In genomic region chrX:65073233-65073632, GRCh38 we compare ENCODE assay signal across 39 cellular contexts. TPM values are rescaled to one million over a fixed set of nuclear protein-coding genes. Genes with fewer than 3 reads are reported as not detected.
"Had no signal": no experiment of that assay in that cellular context is flagged by ENCODE, and none has a peak within 500 bp of the region (broad histone marks: within the 10 kb centered on the region; RNA-seq: fewer than 3 reads in every experiment).

No MANE protein-coding gene starts in this region.

- H3K27ac Mint-ChIP-seq: activated naive CD4-positive, alpha-beta T cell treated with anti-CD3 and anti-CD28 coated beads for 36 hours; activated naive CD4-positive, alpha-beta T cell treated with anti-CD3 and anti-CD28 coated beads, Interleukin-2, amount 10 ng/mL, durations not matched to agents 7 days and 5 days; activated naive CD4-positive, alpha-beta T cell treated with anti-CD3 and anti-CD28 coated beads, Interleukin-2, amount 50 U/mL, for 24 hours; activated naive CD4-positive, alpha-beta T cell treated with anti-CD3 and anti-CD28 coated beads, Interleukin-2, amount 50 U/mL, for 72 hours; activated naive CD8-positive, alpha-beta T cell; activated naive CD8-positive, alpha-beta T cell treated with anti-CD3 and anti-CD28 coated beads for 36 hours; activated naive CD8-positive, alpha-beta T cell treated with anti-CD3 and anti-CD28 coated beads, Interleukin-2, amount 10 ng/mL, durations not matched to agents 7 days and 5 days; activated naive CD8-positive, alpha-beta T cell treated with anti-CD3 and anti-CD28 coated beads, Interleukin-2, amount 50 U/mL, for 24 hours; activated T-cell treated with anti-CD3 and anti-CD28 coated beads, Interleukin-2, amount 50 U/mL, for 24 hours; activated T-cell treated with anti-CD3 and anti-CD28 coated beads, Interleukin-2, amount 50 U/mL, for 72 hours; activated T-helper 1 cell treated with anti-CD3 and anti-CD28 coated beads, Interleukin-12 subunit alpha, Interleukin-12 subunit beta, Interleukin-2, Interleukin-4 antibody, amounts not matched to agents 30 ng/mL and 10 ng/mL and 1 ng/mL, durations not matched to agents 14 hours and 24 hours and 36 hours; activated T-helper 17 cell treated with anti-CD3 and anti-CD28 coated beads, Interleukin-2, amount 50 U/mL, for 72 hours; activated T-helper 2 cell treated with anti-CD3 and anti-CD28 coated beads, Interferon-gamma antibody, Interleukin-2, Interleukin-4, amounts not matched to agents 10 μg/mL and 5 μg/mL and 100 μg/mL, durations not matched to agents 14 hours and 24 hours and 36 hours; brain had no signal

- H3K36me3 ChIP-seq: adrenal gland, brain microvascular endothelial cell, breast epithelium, cardiac muscle cell had no signal

- H3K27me3 ChIP-seq: adrenal gland, ascending aorta, body of pancreas, brain microvascular endothelial cell, cardiac muscle cell had no signal

- H3K4me3 Mint-ChIP-seq: activated naive CD4-positive, alpha-beta T cell treated with anti-CD3 and anti-CD28 coated beads for 36 hours; activated naive CD4-positive, alpha-beta T cell treated with anti-CD3 and anti-CD28 coated beads, Interleukin-2, amount 10 ng/mL, durations not matched to agents 7 days and 5 days; activated naive CD4-positive, alpha-beta T cell treated with anti-CD3 and anti-CD28 coated beads, Interleukin-2, amount 50 U/mL, for 24 hours; activated naive CD8-positive, alpha-beta T cell; activated naive CD8-positive, alpha-beta T cell treated with anti-CD3 and anti-CD28 coated beads for 36 hours; activated naive CD8-positive, alpha-beta T cell treated with anti-CD3 and anti-CD28 coated beads, Interleukin-2, amount 10 ng/mL, durations not matched to agents 7 days and 5 days; activated naive CD8-positive, alpha-beta T cell treated with anti-CD3 and anti-CD28 coated beads, Interleukin-2, amount 50 U/mL, for 24 hours; activated T-cell treated with anti-CD3 and anti-CD28 coated beads, Interleukin-2, amount 50 U/mL, for 24 hours; activated T-cell treated with anti-CD3 and anti-CD28 coated beads, Interleukin-2, amount 50 U/mL, for 4 hours; activated T-cell treated with anti-CD3 and anti-CD28 coated beads, Interleukin-2, amount 50 U/mL, for 72 hours; activated T-helper 1 cell treated with anti-CD3 and anti-CD28 coated beads, Interleukin-12 subunit alpha, Interleukin-12 subunit beta, Interleukin-2, Interleukin-4 antibody, amounts not matched to agents 30 ng/mL and 10 ng/mL and 1 ng/mL, durations not matched to agents 14 hours and 24 hours and 36 hours; activated T-helper 17 cell treated with anti-CD3 and anti-CD28 coated beads, Interleukin-2, amount 50 U/mL, for 72 hours; brain; central memory CD8-positive, alpha-beta T cell had no signal

- H3K4me1 ChIP-seq: adrenal gland, ascending aorta, body of pancreas, breast epithelium had no signal

- ATAC-seq: activated naive CD4-positive, alpha-beta T cell treated with anti-CD3 and anti-CD28 coated beads, Interleukin-2, amount 50 U/mL, for 72 hours; activated naive CD8-positive, alpha-beta T cell treated with anti-CD3 and anti-CD28 coated beads, Interleukin-2, amount 50 U/mL, for 24 hours; activated T-cell treated with anti-CD3 and anti-CD28 coated beads, Interleukin-2, amount 50 U/mL, for 4 hours; activated T-cell treated with anti-CD3 and anti-CD28 coated beads, Interleukin-2, amount 50 U/mL, for 72 hours; activated T-helper 17 cell treated with anti-CD3 and anti-CD28 coated beads, Interleukin-2, amount 50 U/mL, for 72 hours; body of pancreas had no signal

- H3K27me3 Mint-ChIP-seq: activated naive CD4-positive, alpha-beta T cell treated with anti-CD3 and anti-CD28 coated beads, Interleukin-2, amount 10 ng/mL, durations not matched to agents 7 days and 5 days; activated naive CD4-positive, alpha-beta T cell treated with anti-CD3 and anti-CD28 coated beads, Interleukin-2, amount 50 U/mL, for 24 hours; activated naive CD8-positive, alpha-beta T cell; activated naive CD8-positive, alpha-beta T cell treated with anti-CD3 and anti-CD28 coated beads for 36 hours; activated naive CD8-positive, alpha-beta T cell treated with anti-CD3 and anti-CD28 coated beads, Interleukin-2, amount 10 ng/mL, durations not matched to agents 7 days and 5 days; activated naive CD8-positive, alpha-beta T cell treated with anti-CD3 and anti-CD28 coated beads, Interleukin-2, amount 50 U/mL, for 24 hours; activated T-helper 17 cell treated with anti-CD3 and anti-CD28 coated beads, Interleukin-2, amount 50 U/mL, for 72 hours; brain; central memory CD8-positive, alpha-beta T cell had no signal

- H3K27ac ChIP-seq: adrenal gland, ascending aorta, body of pancreas, brain microvascular endothelial cell, breast epithelium, cardiac muscle cell had no signal

- H3K4me3 ChIP-seq: adrenal gland, ascending aorta, body of pancreas, breast epithelium, cardiac muscle cell had no signal

- H3K4me1 Mint-ChIP-seq: activated naive CD4-positive, alpha-beta T cell treated with anti-CD3 and anti-CD28 coated beads, Interleukin-2, amount 10 ng/mL, durations not matched to agents 7 days and 5 days; activated naive CD8-positive, alpha-beta T cell treated with anti-CD3 and anti-CD28 coated beads, Interleukin-2, amount 10 ng/mL, durations not matched to agents 7 days and 5 days; activated naive CD8-positive, alpha-beta T cell treated with anti-CD3 and anti-CD28 coated beads, Interleukin-2, amount 50 U/mL, for 24 hours; activated T-helper 17 cell treated with anti-CD3 and anti-CD28 coated beads, Interleukin-2, amount 50 U/mL, for 72 hours; brain; central memory CD8-positive, alpha-beta T cell had no signal

- DNase-seq: activated effector memory CD4-positive, alpha-beta T cell treated with anti-CD3 and anti-CD28 coated beads, Interleukin-2, amount 50 U/mL, for 16 hours; activated effector memory CD4-positive, alpha-beta T cell treated with Interleukin-2 at 50 U/mL for 16 hours; activated gamma-delta T cell; activated gamma-delta T cell treated with Interleukin-2 at 50 U/mL for 16 hours; activated naive CD4-positive, alpha-beta T cell; activated naive CD4-positive, alpha-beta T cell treated with anti-CD3 and anti-CD28 coated beads for 36 hours; activated naive CD4-positive, alpha-beta T cell treated with anti-CD3 and anti-CD28 coated beads, Interleukin-2, amount 10 ng/mL, durations not matched to agents 7 days and 5 days; activated naive CD4-positive, alpha-beta T cell treated with anti-CD3 and anti-CD28 coated beads, Interleukin-2, amount 50 U/mL, for 16 hours; activated naive CD4-positive, alpha-beta T cell treated with Interleukin-2 at 50 U/mL for 16 hours; activated naive CD8-positive, alpha-beta T cell treated with anti-CD3 and anti-CD28 coated beads for 36 hours; activated naive CD8-positive, alpha-beta T cell treated with anti-CD3 and anti-CD28 coated beads, Interleukin-2, amount 10 ng/mL, durations not matched to agents 7 days and 5 days; activated naive CD8-positive, alpha-beta T cell treated with anti-CD3 and anti-CD28 coated beads, Interleukin-2, amount 50 U/mL, for 24 hours; activated T-cell treated with anti-CD3 and anti-CD28 coated beads, Interleukin-2, amount 50 U/mL, for 1 hour; activated T-cell treated with anti-CD3 and anti-CD28 coated beads, Interleukin-2, amount 50 U/mL, for 24 hours; activated T-cell treated with anti-CD3 and anti-CD28 coated beads, Interleukin-2, amount 50 U/mL, for 4 hours; activated T-cell treated with anti-CD3 and anti-CD28 coated beads, Interleukin-2, amount 50 U/mL, for 48 hours; activated T-cell treated with anti-CD3 and anti-CD28 coated beads, Interleukin-2, amount 50 U/mL, for 72 hours; adrenal gland; amniotic stem cell; amygdala; anterior cingulate cortex; aorta; body of pancreas; brain microvascular endothelial cell; caudate nucleus; central memory CD4-positive, alpha-beta T cell; cerebellar nuclear complex had no signal

- H3K9me3 ChIP-seq: body of pancreas had no signal

RNA-seq across cellular contexts. Expression of gene ZC3H12B, which starts 38.6 kb away (rescaled TPM):
- total RNA-seq: bronchial epithelial cell had no signal
